In genomic region chr1:202810615-202811295, GRCh38 we compare ENCODE assay signal across 8 cellular contexts. TPM values are rescaled to one million over a fixed set of nuclear protein-coding genes. Genes with fewer than 3 reads are reported as not detected.
DNase-seq lines count a peak whose midpoint lies in the region; ATAC-seq and TF ChIP-seq lines count a peak whose summit lies in the region.

TSS of gene PCAT6 (plus strand) at chr1:202810954.

- peaks cover 15 to 29% (median 16%) of the 10 kb centered on the region in 3 donors for H3K27me3 Mint-ChIP-seq in CD14-positive monocyte (ENCODE audit: low read depth in 3 of 3)
- peaks cover 25% of the 10 kb centered on the region for H3K27me3 Mint-ChIP-seq in activated CD8-positive, alpha-beta T cell treated with anti-CD3 and anti-CD28 coated beads, Interleukin-2, amount 10 ng/mL, durations not matched to agents 7 days and 5 days (ENCODE audit: low read depth)

- TF ChIP-seq CTCF in CD14-positive monocyte (IDR thresholded peaks at IDR 0.05) (no peak), lung (IDR thresholded peaks at IDR 0.05; ENCODE audit: control extremely low read depth, extremely low read depth) (no peak)

- peak; percentile 79 for ATAC-seq in GM19397 (IDR thresholded peaks at IDR 0.05; ENCODE audit: unreplicated experiment)
- peak; percentile 71 for ATAC-seq in HG03571 (IDR thresholded peaks at IDR 0.05; ENCODE audit: unreplicated experiment)
- peak; percentile 76 for ATAC-seq in activated CD8-positive, alpha-beta T cell treated with anti-CD3 and anti-CD28 coated beads, Interleukin-2, amount 10 ng/mL, durations not matched to agents 7 days and 5 days
- ATAC-seq in lung (ENCODE audit: insufficient read depth, low FRiP score), result peak; percentile 89

- WGBS in lung, 2 donors, result 0 to 1% methylated on average over 52 to 53 of the region's 53 CpGs

- DNase-seq in CD14-positive monocyte (ENCODE audit: low spot score), result peak; percentile 93
- peak; percentile 90 for DNase-seq in NCI-H82 treated with DMSO at 0.1 percent for 48 hours (lab: John Stamatoyannopoulos, UW; ENCODE audit: unreplicated experiment)
- DNase-seq in activated CD8-positive, alpha-beta T cell treated with anti-CD3 and anti-CD28 coated beads, Interleukin-2, amount 10 ng/mL, durations not matched to agents 7 days and 5 days, result peak; percentile 92
- DNase-seq in effector CD4-positive, alpha-beta T cell, result peak; percentile 78
- DNase-seq in lung (ENCODE audit: low spot score), result peak; percentile 95
- DNase-seq in stimulated activated CD4-positive, alpha-beta T cell treated with anti-CD3 and anti-CD28 coated beads, TNF-alpha, amount 100 ng/mL, for 1 hour (ENCODE audit: low read depth in 3 of 3, low spot score in 1 of 3), result peak; percentile 55 to 72 (median 68)

- CTCF ChIA-PET in activated CD8-positive, alpha-beta T cell treated with anti-CD3 and anti-CD28 coated beads, Interleukin-2, amount 10 ng/mL, durations not matched to agents 7 days and 5 days (lab: Charles Lee), result interaction anchor here (0.9 kb wide), 1 partner anchor 41 kb away, joined by 3 read pairs; no protein-coding TSS in a partner anchor

- H3K27ac Mint-ChIP-seq in CD14-positive monocyte, result peak within 1 kb of the TSS; percentile 79 to 95 (median 89)
- peak within 1 kb of the TSS; percentile 86 for H3K27ac Mint-ChIP-seq in activated CD8-positive, alpha-beta T cell treated with anti-CD3 and anti-CD28 coated beads, Interleukin-2, amount 10 ng/mL, durations not matched to agents 7 days and 5 days

- H3K9me3 Mint-ChIP-seq in CD14-positive monocyte, result peaks cover 0 to 2% (median 0%) of the 10 kb centered on the region in 7 donors
- H3K9me3 Mint-ChIP-seq in activated CD8-positive, alpha-beta T cell treated with anti-CD3 and anti-CD28 coated beads, Interleukin-2, amount 10 ng/mL, durations not matched to agents 7 days and 5 days (ENCODE audit: insufficient read depth), result no peaks in the 10 kb centered on the region

- peaks cover 38% of the 10 kb centered on the region for H3K4me1 Mint-ChIP-seq in CD14-positive monocyte
- peaks cover 39% of the 10 kb centered on the region for H3K4me1 Mint-ChIP-seq in activated CD8-positive, alpha-beta T cell treated with anti-CD3 and anti-CD28 coated beads, Interleukin-2, amount 10 ng/mL, durations not matched to agents 7 days and 5 days (ENCODE audit: low read depth)

- peaks cover 0 to 2% of the 10 kb centered on the region in 2 donors for H3K36me3 Mint-ChIP-seq in CD14-positive monocyte
- peaks cover 5% of the 10 kb centered on the region for H3K36me3 Mint-ChIP-seq in activated CD8-positive, alpha-beta T cell treated with anti-CD3 and anti-CD28 coated beads, Interleukin-2, amount 10 ng/mL, durations not matched to agents 7 days and 5 days (ENCODE audit: low read depth)

- peak within 1 kb of the TSS; percentile 66 to 78 for H3K27ac ChIP-seq in lung (ENCODE audit: low read depth in 1 of 2, low read length in 1 of 2)

- POLR2A ChIA-PET in activated CD8-positive, alpha-beta T cell treated with anti-CD3 and anti-CD28 coated beads, Interleukin-2, amount 10 ng/mL, durations not matched to agents 7 days and 5 days (lab: Charles Lee), result interaction anchor here (0.8 to 1.7 kb wide), 2 partner anchors 25 to 469 kb away, joined by 4 to 10 read pairs; partner anchors contain the start of gene UBE2T

- H3K27me3 ChIP-seq in lung (ENCODE audit: control insufficient read depth, insufficient read depth), result no peaks in the 10 kb centered on the region

- no peaks in the 10 kb centered on the region for H3K9me3 ChIP-seq in lung (ENCODE audit: control insufficient read depth in 2 of 2, insufficient read depth in 1 of 2, low read length in 1 of 2)

- H3K4me3 ChIP-seq in lung, result peak within 1 kb of the TSS; percentile 71

- peak within 1 kb of the TSS; percentile 93 to 99 for H3K4me3 Mint-ChIP-seq in CD14-positive monocyte
- peak within 1 kb of the TSS; percentile 88 for H3K4me3 Mint-ChIP-seq in activated CD8-positive, alpha-beta T cell treated with anti-CD3 and anti-CD28 coated beads, Interleukin-2, amount 10 ng/mL, durations not matched to agents 7 days and 5 days

- intact Hi-C loops in CD14-positive monocyte (cut with micrococcal nuclease), result loop anchor here in 1 of 2 donors (10.0 kb wide), 1 partner anchor 54 kb away; no protein-coding TSS in a partner anchor

- no peaks in the 10 kb centered on the region for H3K36me3 ChIP-seq in lung (ENCODE audit: control insufficient read depth in 2 of 2, insufficient read depth in 2 of 2, low read length in 2 of 2)

- H3K4me1 ChIP-seq in lung (ENCODE audit: control insufficient read depth in 2 of 2, insufficient read depth in 2 of 2, low read length in 2 of 2), result peaks cover 7 to 11% of the 10 kb centered on the region in 2 donors

RNA-seq across cellular contexts. Expression of gene PCAT6, which starts in this region (rescaled TPM):
- not detected for polyA plus RNA-seq in CD14-positive monocyte
- total RNA-seq in activated CD8-positive, alpha-beta T cell treated with anti-CD3 and anti-CD28 coated beads, Interleukin-2, amount 10 ng/mL, durations not matched to agents 7 days and 5 days, result under 1 TPM in 1 of 2 experiments, not detected in 1; 0.83 TPM
- total RNA-seq in lung, result 1 to 10 TPM in 1 of 2 donors, not detected in 1; 1.3 TPM
- polyA plus RNA-seq in lung, result 1 to 10 TPM in 1 of 2 donors, under 1 TPM in 1; 0.84 to 1.8 TPM

Comparison
In these comparisons a context has a peak if more than half of its experiments do, and no peak if none do; other contexts are left out.
1. Peak in every context shown above with its lines: DNase-seq, ATAC-seq, H3K4me3 ChIP-seq and H3K27ac ChIP-seq.
2. Peak in DNase-seq in CD14-positive monocyte; RNA of the gene not detected or under 1 TPM.
3. Peak in DNase-seq and ATAC-seq in activated CD8-positive, alpha-beta T cell treated with anti-CD3 and anti-CD28 coated beads, Interleukin-2, amount 10 ng/mL, durations not matched to agents 7 days and 5 days; RNA of the gene not detected or under 1 TPM.